8 cellular contexts compared by ENCODE assay signal in genomic region chr17:48997103-48997826, GRCh38. TPM values are rescaled to one million over a fixed set of nuclear protein-coding genes. Genes with fewer than 3 reads are reported as not detected.
DNase-seq lines count a peak whose midpoint lies in the region; ATAC-seq and TF ChIP-seq lines count a peak whose summit lies in the region.

Gene IGF2BP1, plus strand, starts transcription at chr17:48997385. Its CDS starts 361 bp downstream, at chr17:48997746.

- DNase-seq in ELF-1 (ENCODE audit: low read depth, low spot score) (peak; percentile 90), NB4 (ENCODE audit: low read depth) (peak; percentile 93), kidney epithelial cell (ENCODE audit: low read depth) (no peak), cerebellum (ENCODE audit: low spot score) (no peak), NCI-H146 (lab: John Stamatoyannopoulos, UW) (no peak)
- peak; percentile 50 for DNase-seq in activated naive CD8-positive, alpha-beta T cell treated with anti-CD3 and anti-CD28 coated beads, Interleukin-2, amount 10 ng/mL, durations not matched to agents 7 days and 5 days

- H3K4me1 Mint-ChIP-seq in activated naive CD8-positive, alpha-beta T cell treated with anti-CD3 and anti-CD28 coated beads, Interleukin-2, amount 10 ng/mL, durations not matched to agents 7 days and 5 days, result peaks cover 15% of the 10 kb centered on the region

- H3K4me3 ChIP-seq in NB4 (ENCODE audit: low read depth, low read length), result peak within 1 kb of the TSS; percentile 97
- peak within 1 kb of the TSS; percentile 51 for H3K4me3 ChIP-seq in kidney epithelial cell (ENCODE audit: low read depth, low read length)

- no peak for ATAC-seq in activated naive CD8-positive, alpha-beta T cell treated with anti-CD3 and anti-CD28 coated beads, Interleukin-2, amount 10 ng/mL, durations not matched to agents 7 days and 5 days (ENCODE audit: low read depth)
- ATAC-seq in GM19397 (IDR thresholded peaks at IDR 0.05; ENCODE audit: unreplicated experiment), result no peak
- ATAC-seq in GM19035 (IDR thresholded peaks at IDR 0.05; ENCODE audit: unreplicated experiment), result no peak

- H3K27ac Mint-ChIP-seq in activated naive CD8-positive, alpha-beta T cell treated with anti-CD3 and anti-CD28 coated beads, Interleukin-2, amount 10 ng/mL, durations not matched to agents 7 days and 5 days, result peak within 1 kb of the TSS; percentile 34

- H3K4me3 Mint-ChIP-seq in activated naive CD8-positive, alpha-beta T cell treated with anti-CD3 and anti-CD28 coated beads, Interleukin-2, amount 10 ng/mL, durations not matched to agents 7 days and 5 days, result peak within 1 kb of the TSS; percentile 60

- TF ChIP-seq CTCF in NB4 (IDR thresholded peaks at IDR 0.05; ENCODE audit: low read depth, low read length) (no peak), kidney epithelial cell (IDR thresholded peaks at IDR 0.05; ENCODE audit: insufficient read depth, low read length, poor library complexity, severe bottlenecking) (no peak)

- POLR2A ChIA-PET in activated naive CD8-positive, alpha-beta T cell treated with anti-CD3 and anti-CD28 coated beads, Interleukin-2, amount 10 ng/mL, durations not matched to agents 7 days and 5 days (lab: Charles Lee), result no interaction called here

- peak; percentile 53 for TF ChIP-seq POLR2A in NB4 (IDR thresholded peaks at IDR 0.05; ENCODE audit: extremely low read depth, insufficient read length)

- peaks cover 46% of the 10 kb centered on the region for H3K27me3 ChIP-seq in kidney epithelial cell (ENCODE audit: control insufficient read depth, insufficient read depth, low read length)

- H3K36me3 ChIP-seq in kidney epithelial cell (ENCODE audit: control insufficient read depth, insufficient read depth, low read length), result no peaks in the 10 kb centered on the region

- H3K27me3 Mint-ChIP-seq in activated naive CD8-positive, alpha-beta T cell treated with anti-CD3 and anti-CD28 coated beads, Interleukin-2, amount 10 ng/mL, durations not matched to agents 7 days and 5 days, result peaks cover 87% of the 10 kb centered on the region

- no peaks in the 10 kb centered on the region for H3K36me3 Mint-ChIP-seq in activated naive CD8-positive, alpha-beta T cell treated with anti-CD3 and anti-CD28 coated beads, Interleukin-2, amount 10 ng/mL, durations not matched to agents 7 days and 5 days

- H3K9me3 Mint-ChIP-seq in activated naive CD8-positive, alpha-beta T cell treated with anti-CD3 and anti-CD28 coated beads, Interleukin-2, amount 10 ng/mL, durations not matched to agents 7 days and 5 days, result no peaks in the 10 kb centered on the region

RNA-seq across cellular contexts. Expression of gene IGF2BP1, which starts in this region (rescaled TPM):
- total RNA-seq in activated naive CD8-positive, alpha-beta T cell treated with anti-CD3 and anti-CD28 coated beads, Interleukin-2, amount 10 ng/mL, durations not matched to agents 7 days and 5 days, result not detected
- total RNA-seq in kidney epithelial cell, result 10.2 and 10.4 TPM in 2 replicates
- 8.5 TPM for total RNA-seq in cerebellum

Comparison
In these comparisons a context has a peak if more than half of its experiments do, and no peak if none do; other contexts are left out.
1. Peak in DNase-seq in activated naive CD8-positive, alpha-beta T cell treated with anti-CD3 and anti-CD28 coated beads, Interleukin-2, amount 10 ng/mL, durations not matched to agents 7 days and 5 days; RNA of the gene not detected or under 1 TPM.
2. DNase-seq: peak in ELF-1 (single experiment) and NB4 (single experiment); none in kidney epithelial cell (single experiment), cerebellum (single experiment) and NCI-H146 (single experiment).